8 cellular contexts compared by ENCODE assay signal in genomic region chr14:64914237-64914971, GRCh38. TPM values are rescaled to one million over a fixed set of nuclear protein-coding genes. Genes with fewer than 3 reads are reported as not detected.
DNase-seq lines count a peak whose midpoint lies in the region; ATAC-seq and TF ChIP-seq lines count a peak whose summit lies in the region.

TSS of gene CHURC1 (plus strand) at chr14:64914455. CDS start at chr14:64914496, 41 bp downstream.

- H3K4me2 ChIP-seq in fibroblast of lung (ENCODE audit: extremely low read depth, insufficient read depth, low read length) = peak within 1 kb of the TSS; percentile 97

- peaks cover 7% of the 10 kb centered on the region for H3K4me1 ChIP-seq in fibroblast of lung (ENCODE audit: control insufficient read depth, extremely low read depth, insufficient read depth, low read length)
- H3K4me1 ChIP-seq in naive thymus-derived CD4-positive, alpha-beta T cell (ENCODE audit: control insufficient read depth in 2 of 2, insufficient read depth in 2 of 2, low read length in 2 of 2) = peaks cover 33 to 37% of the 10 kb centered on the region in 2 donors

- H3K27ac ChIP-seq in RWPE1 (peak within 1 kb of the TSS; percentile 82), fibroblast of lung (ENCODE audit: insufficient read depth, low read length) (peak within 1 kb of the TSS; percentile 99)
- H3K27ac ChIP-seq in naive thymus-derived CD4-positive, alpha-beta T cell (ENCODE audit: low read depth, low read length) = peak within 1 kb of the TSS; percentile 99

- H3K79me2 ChIP-seq in fibroblast of lung (ENCODE audit: control insufficient read depth, insufficient read depth, low read length) = peaks cover 31% of the 10 kb centered on the region

- no peaks in the 10 kb centered on the region for H3K9me3 ChIP-seq in fibroblast of lung (ENCODE audit: control insufficient read depth, insufficient read depth, low read depth, low read length)
- no peaks in the 10 kb centered on the region for H3K9me3 ChIP-seq in naive thymus-derived CD4-positive, alpha-beta T cell (ENCODE audit: control insufficient read depth in 2 of 3, low read length in 3 of 3)

- H4K20me1 ChIP-seq in fibroblast of lung (ENCODE audit: control insufficient read depth, extremely low read depth, insufficient read depth, low read length) = no peaks in the 10 kb centered on the region

- peak; percentile 98 for ATAC-seq in activated T-helper 17 cell treated with anti-CD3 and anti-CD28 coated beads, Interleukin-2, amount 50 U/mL, for 72 hours (replicated peaks)
- peak; percentile 98 for ATAC-seq in naive thymus-derived CD4-positive, alpha-beta T cell
- peak; percentile 99 for ATAC-seq in stimulated activated naive B cell treated with anti-CD40 and anti-IgM and Interleukin-4, amounts not matched to agents 10 μg/mL and 1 μg/mL and 100 μg/mL, for 72 hours (replicated peaks)

- no peaks in the 10 kb centered on the region for H3K27me3 Mint-ChIP-seq in activated T-helper 17 cell treated with anti-CD3 and anti-CD28 coated beads, Interleukin-2, amount 50 U/mL, for 72 hours
- peaks cover 0 to 13% (median 0%) of the 10 kb centered on the region in 5 donors for H3K27me3 Mint-ChIP-seq in naive thymus-derived CD4-positive, alpha-beta T cell
- peaks cover 7 to 8% of the 10 kb centered on the region in 2 donors for H3K27me3 Mint-ChIP-seq in stimulated activated naive B cell treated with anti-CD40 and anti-IgM and Interleukin-4, amounts not matched to agents 10 μg/mL and 1 μg/mL and 100 μg/mL, for 72 hours

- intact Hi-C loops in naive thymus-derived CD4-positive, alpha-beta T cell (cut with micrococcal nuclease) = loop anchor here (1.0 to 5.0 kb wide), 13 partner anchors 14 to 1272 kb away; partner anchors contain the start of genes FNTB (in 2 of the 2), HSPA2 (in 2 of the 2), RAB15 (in 1 of the 2) and WDR89 (in 1 of the 2)

- H2AFZ ChIP-seq in fibroblast of lung (ENCODE audit: low read length) = peak within 1 kb of the TSS; percentile 79

- POLR2A ChIA-PET in RWPE1 (lab: Yijun Ruan, JAX; ENCODE audit: low non-redundant PET) = interaction anchor here (1.1 kb wide), 1 partner anchor 9 kb away, joined by 9 read pairs; no protein-coding TSS in a partner anchor
- POLR2A ChIA-PET in naive thymus-derived CD4-positive, alpha-beta T cell (lab: Charles Lee) = interaction anchor here (0.6 to 3.3 kb wide), 22 partner anchors 10 to 1593 kb away, joined by 3 to 86 read pairs (median 4); partner anchors contain the start of genes FNTB, GPHN, GPX2 and MAX

- H3K4me3 ChIP-seq in LNCaP clone FGC (ENCODE audit: low read depth, low read length) (peak within 1 kb of the TSS; percentile 96), fibroblast of lung (replicated peaks in 1 of 4; ENCODE audit: control extremely low read depth in 1 of 4, insufficient read depth in 1 of 4, low read depth in 3 of 4, low read length in 4 of 4) (peak within 1 kb of the TSS; percentile 82 to 100 (median 91))
- peak within 1 kb of the TSS; percentile 96 for H3K4me3 ChIP-seq in naive thymus-derived CD4-positive, alpha-beta T cell (ENCODE audit: low read length)

- H3K27ac Mint-ChIP-seq in activated T-helper 17 cell treated with anti-CD3 and anti-CD28 coated beads, Interleukin-2, amount 50 U/mL, for 72 hours = peak within 1 kb of the TSS; percentile 94
- H3K27ac Mint-ChIP-seq in naive thymus-derived CD4-positive, alpha-beta T cell = peak within 1 kb of the TSS; percentile 93 to 99 (median 97)
- peak within 1 kb of the TSS; percentile 99 for H3K27ac Mint-ChIP-seq in stimulated activated naive B cell treated with anti-CD40 and anti-IgM and Interleukin-4, amounts not matched to agents 10 μg/mL and 1 μg/mL and 100 μg/mL, for 72 hours

- no peaks in the 10 kb centered on the region for H3K27me3 ChIP-seq in fibroblast of lung (ENCODE audit: control insufficient read depth, insufficient read depth, low read length)
- H3K27me3 ChIP-seq in naive thymus-derived CD4-positive, alpha-beta T cell (ENCODE audit: control insufficient read depth in 2 of 2, insufficient read depth in 2 of 2, low read length in 2 of 2) = no peaks in the 10 kb centered on the region

- H3K36me3 Mint-ChIP-seq in activated T-helper 17 cell treated with anti-CD3 and anti-CD28 coated beads, Interleukin-2, amount 50 U/mL, for 72 hours (ENCODE audit: low read depth) = peaks cover 35% of the 10 kb centered on the region
- H3K36me3 Mint-ChIP-seq in naive thymus-derived CD4-positive, alpha-beta T cell = peaks cover 0 to 25% (median 19%) of the 10 kb centered on the region in 5 donors
- H3K36me3 Mint-ChIP-seq in stimulated activated naive B cell treated with anti-CD40 and anti-IgM and Interleukin-4, amounts not matched to agents 10 μg/mL and 1 μg/mL and 100 μg/mL, for 72 hours = peaks cover 10 to 18% of the 10 kb centered on the region in 2 donors

- DNase-seq in Daoy (ENCODE audit: low read depth) (peak; percentile 100), GOT3 (lab: John Stamatoyannopoulos, UW) (peak; percentile 80), LNCaP clone FGC (ENCODE audit: low read depth) (peak; percentile 98), RWPE1 (ENCODE audit: low spot score) (peak; percentile 98), fibroblast of lung (ENCODE audit: low read depth in 2 of 2) (peak; percentile 95 to 98)
- peak; percentile 83 to 99 (median 94) for DNase-seq in naive thymus-derived CD4-positive, alpha-beta T cell
- peak; percentile 95 for DNase-seq in stimulated activated naive B cell treated with anti-CD40 and anti-IgM and Interleukin-4, amounts not matched to agents 10 μg/mL and 1 μg/mL and 100 μg/mL, for 72 hours

- CTCF ChIA-PET in RWPE1 (lab: Yijun Ruan, JAX) = interaction anchor here (0.6 to 0.9 kb wide), 3 partner anchors 56 to 481 kb away, joined by 3 read pairs; no protein-coding TSS in a partner anchor
- CTCF ChIA-PET in naive thymus-derived CD4-positive, alpha-beta T cell (lab: Charles Lee) = interaction anchor here (0.6 to 1.6 kb wide), 5 partner anchors 11 to 1269 kb away, joined by 3 to 6 read pairs (median 3); no protein-coding TSS in a partner anchor

- no peaks in the 10 kb centered on the region for H3K36me3 ChIP-seq in fibroblast of lung (ENCODE audit: control insufficient read depth, insufficient read depth, low read length)
- H3K36me3 ChIP-seq in naive thymus-derived CD4-positive, alpha-beta T cell (ENCODE audit: control insufficient read depth in 2 of 3, insufficient read depth in 3 of 3, low read length in 3 of 3) = peaks cover 0 to 4% (median 0%) of the 10 kb centered on the region in 3 experiments

- H3K4me1 Mint-ChIP-seq in activated T-helper 17 cell treated with anti-CD3 and anti-CD28 coated beads, Interleukin-2, amount 50 U/mL, for 72 hours = peaks cover 27% of the 10 kb centered on the region
- peaks cover 42 to 60% (median 51%) of the 10 kb centered on the region in 7 donors for H3K4me1 Mint-ChIP-seq in naive thymus-derived CD4-positive, alpha-beta T cell
- peaks cover 19 to 33% of the 10 kb centered on the region in 2 donors for H3K4me1 Mint-ChIP-seq in stimulated activated naive B cell treated with anti-CD40 and anti-IgM and Interleukin-4, amounts not matched to agents 10 μg/mL and 1 μg/mL and 100 μg/mL, for 72 hours

- TF ChIP-seq CTCF in LNCaP clone FGC (IDR thresholded peaks at IDR 0.05; ENCODE audit: control insufficient read depth, extremely low read depth, insufficient read depth) (no peak), RWPE1 (conservative IDR thresholded peaks at IDR 0.05; ENCODE audit: low read depth) (no peak), fibroblast of lung (conservative IDR thresholded peaks at IDR 0.05 in 1 of 2, IDR thresholded peaks at IDR 0.05 in 1 of 2; ENCODE audit: low read depth in 1 of 2, low read length in 2 of 2) (no peak)

- H3K9me3 Mint-ChIP-seq in activated T-helper 17 cell treated with anti-CD3 and anti-CD28 coated beads, Interleukin-2, amount 50 U/mL, for 72 hours = no peaks in the 10 kb centered on the region
- peaks cover 0 to 2% (median 0%) of the 10 kb centered on the region in 11 donors for H3K9me3 Mint-ChIP-seq in naive thymus-derived CD4-positive, alpha-beta T cell
- peaks cover 0 to 1% of the 10 kb centered on the region in 2 donors for H3K9me3 Mint-ChIP-seq in stimulated activated naive B cell treated with anti-CD40 and anti-IgM and Interleukin-4, amounts not matched to agents 10 μg/mL and 1 μg/mL and 100 μg/mL, for 72 hours

- H3K4me3 Mint-ChIP-seq in activated T-helper 17 cell treated with anti-CD3 and anti-CD28 coated beads, Interleukin-2, amount 50 U/mL, for 72 hours = peak within 1 kb of the TSS; percentile 97
- peak within 1 kb of the TSS; percentile 87 to 97 (median 92) for H3K4me3 Mint-ChIP-seq in naive thymus-derived CD4-positive, alpha-beta T cell
- H3K4me3 Mint-ChIP-seq in stimulated activated naive B cell treated with anti-CD40 and anti-IgM and Interleukin-4, amounts not matched to agents 10 μg/mL and 1 μg/mL and 100 μg/mL, for 72 hours = peak within 1 kb of the TSS; percentile 90 to 91

- peak within 1 kb of the TSS; percentile 99 for H3K9ac ChIP-seq in fibroblast of lung (ENCODE audit: insufficient read depth, low read length)

RNA-seq across cellular contexts. Expression of gene CHURC1, which starts in this region (rescaled TPM):
- 82.5 and 130 TPM in 2 replicates for total RNA-seq in Daoy (2014; rRNA removed; shearing (Covaris generic))
- total RNA-seq in activated T-helper 17 cell treated with anti-CD3 and anti-CD28 coated beads, Interleukin-2, amount 50 U/mL, for 72 hours = 10 to 100 TPM; 53.8 to 56.0 TPM
- total RNA-seq in fibroblast of lung = 38.6 and 47.8 TPM in 2 replicates
- 89.5 and 92.3 TPM in 2 replicates for polyA plus RNA-seq in fibroblast of lung
- 46.1 and 77.9 TPM in 2 replicates for polyA plus RNA-seq in fibroblast of lung (2012)
- 1.2 and 1.7 TPM in 2 replicates for polyA minus RNA-seq in fibroblast of lung (ENCODE audit: low replicate concordance)
- 100 to 1,000 TPM in 2 of 5 experiments, 10 to 100 TPM in 3; 71.9 to 117 (median 80.7) TPM for total RNA-seq in naive thymus-derived CD4-positive, alpha-beta T cell
- 100 to 1,000 TPM; 177 to 204 TPM for polyA plus RNA-seq in naive thymus-derived CD4-positive, alpha-beta T cell

Comparison
In these comparisons a context has a peak if more than half of its experiments do, and no peak if none do; other contexts are left out.
1. Peak in every context shown above with its lines: DNase-seq, ATAC-seq, H3K4me3 ChIP-seq and H3K27ac ChIP-seq.